8 cellular contexts compared by ENCODE assay signal in genomic region chr20:33490934-33491656, GRCh38. TPM values are rescaled to one million over a fixed set of nuclear protein-coding genes. Genes with fewer than 3 reads are reported as not detected.
DNase-seq lines count a peak whose midpoint lies in the region; ATAC-seq and TF ChIP-seq lines count a peak whose summit lies in the region.

No MANE protein-coding gene starts in this region.

- H3K79me2 ChIP-seq in SU-DHL-6 (ENCODE audit: insufficient read depth, low read length) (no peaks in the 10 kb centered on the region; the same call in 1 of the 2 replicates), smooth muscle cell (ENCODE audit: low read depth) (peaks cover 57% of the 10 kb centered on the region)

- H3K27me3 ChIP-seq in SU-DHL-6 (ENCODE audit: low read length): no peaks in the 10 kb centered on the region
- no peaks in the 10 kb centered on the region for H3K27me3 ChIP-seq in smooth muscle cell (ENCODE audit: low read depth)

- TF ChIP-seq CTCF in SU-DHL-6 (IDR thresholded peaks at IDR 0.05; ENCODE audit: insufficient read depth, low read length, poor library complexity, severe bottlenecking) (no peak), glutamatergic neuron (IDR thresholded peaks at IDR 0.05; ENCODE audit: partially characterized antibody, unreplicated experiment) (no peak), smooth muscle cell (IDR thresholded peaks at IDR 0.05; ENCODE audit: borderline replicate concordance, insufficient read depth, poor library complexity, severe bottlenecking) (no peak)

- H3K27me3 Mint-ChIP-seq in glutamatergic neuron (ENCODE audit: unreplicated experiment): no peaks in the 10 kb centered on the region

- H3K4me3 ChIP-seq in SU-DHL-6 (ENCODE audit: insufficient read depth, low read length, poor library complexity, severe bottlenecking) (peak overlapping the region; percentile 58), smooth muscle cell (peak overlapping the region; percentile 97)

- WGBS in smooth muscle cell (ENCODE audit: low lambda C conversion rate): 79% methylated on average over 8 of the region's 8 CpGs

- peak overlapping the region; percentile 82 for H3K4me2 ChIP-seq in SU-DHL-6 (ENCODE audit: low read depth, low read length, poor library complexity, severe bottlenecking)
- peak overlapping the region; percentile 90 for H3K4me2 ChIP-seq in smooth muscle cell

- DNase-seq in DMS53 (lab: John Stamatoyannopoulos, UW): peak; percentile 31
- no peak for DNase-seq in DMS53 treated with DMSO at 0.1 percent for 48 hours (lab: John Stamatoyannopoulos, UW; ENCODE audit: unreplicated experiment)
- no peak for DNase-seq in glutamatergic neuron
- DNase-seq in smooth muscle cell (lab: John Stamatoyannopoulos, UW; ENCODE audit: unreplicated experiment): no peak
- no peak for DNase-seq in ACHN

- no peak overlapping the region for H3K27ac ChIP-seq in SU-DHL-6 (ENCODE audit: low read depth, low read length)
- H3K27ac ChIP-seq in smooth muscle cell (ENCODE audit: low read depth): no peak overlapping the region

- in situ Hi-C loops in ACHN (cut with HindIII; ENCODE audit: low pct_ligation_motif_present, low pct_unique_long_range_greater_than_20kb, low sequenced_read_pairs): no loop called here

- H3K36me3 ChIP-seq in SU-DHL-6 (ENCODE audit: low read length) (no peaks in the 10 kb centered on the region), smooth muscle cell (ENCODE audit: low read depth) (no peaks in the 10 kb centered on the region)

- no peaks in the 10 kb centered on the region for H4K20me1 ChIP-seq in SU-DHL-6 (ENCODE audit: low read depth, low read length)
- H4K20me1 ChIP-seq in smooth muscle cell (ENCODE audit: low read depth): peaks cover 47% of the 10 kb centered on the region

- ATAC-seq in HG02840 (IDR thresholded peaks at IDR 0.05; ENCODE audit: low FRiP score, unreplicated experiment): no peak
- ATAC-seq in HG03045 (IDR thresholded peaks at IDR 0.05; ENCODE audit: unreplicated experiment): no peak

- 0 out of 2 replicates have a peak, but pooled peaks cover 3% of the 10 kb centered on the region for H3F3A ChIP-seq in SU-DHL-6 (ENCODE audit: insufficient read depth)
- H3F3A ChIP-seq in smooth muscle cell (ENCODE audit: low read depth): peaks cover 4% of the 10 kb centered on the region

- H3K4me1 Mint-ChIP-seq in glutamatergic neuron (ENCODE audit: low read depth, unreplicated experiment): peaks cover 8% of the 10 kb centered on the region

- H2AFZ ChIP-seq in SU-DHL-6 (ENCODE audit: low read depth, low read length, severe bottlenecking): peak overlapping the region; percentile 95
- H2AFZ ChIP-seq in smooth muscle cell (ENCODE audit: low read depth): peak overlapping the region; percentile 96

- H3K9ac ChIP-seq in SU-DHL-6 (ENCODE audit: low read length): peak overlapping the region; percentile 68
- peak overlapping the region; percentile 88 for H3K9ac ChIP-seq in smooth muscle cell (ENCODE audit: low read depth)

- no peaks in the 10 kb centered on the region for H3K9me2 ChIP-seq in SU-DHL-6 (replicated peaks; ENCODE audit: insufficient read depth, low read length)

- H3K9me3 ChIP-seq in SU-DHL-6 (ENCODE audit: insufficient read depth, low read length) (no peaks in the 10 kb centered on the region), smooth muscle cell (replicated peaks; ENCODE audit: low read depth) (no peaks in the 10 kb centered on the region)

- peak overlapping the region; percentile 46 for H3K27ac Mint-ChIP-seq in glutamatergic neuron (ENCODE audit: unreplicated experiment)

- peaks cover 15% of the 10 kb centered on the region for H3K4me1 ChIP-seq in smooth muscle cell (ENCODE audit: low read depth)

- peak overlapping the region; percentile 94 for H3K4me3 Mint-ChIP-seq in glutamatergic neuron (ENCODE audit: unreplicated experiment)

- H3K9me3 Mint-ChIP-seq in glutamatergic neuron (ENCODE audit: unreplicated experiment): peaks cover 3% of the 10 kb centered on the region

- no peaks in the 10 kb centered on the region for H3K36me3 Mint-ChIP-seq in glutamatergic neuron (ENCODE audit: unreplicated experiment)

RNA-seq across cellular contexts. Expression of gene CBFA2T2, which starts 1.2 kb away (rescaled TPM):
- total RNA-seq in glutamatergic neuron (ENCODE audit: unreplicated experiment): 84.1 TPM
- total RNA-seq in smooth muscle cell: 40.3 and 41.6 TPM in 2 replicates
- 18.2 and 25.1 TPM in 2 replicates for polyA plus RNA-seq in smooth muscle cell

RNA-seq across cellular contexts. Expression of gene SNTA1, which starts 47.5 kb away (rescaled TPM):
- 4.5 TPM for total RNA-seq in glutamatergic neuron (ENCODE audit: unreplicated experiment)
- 39.2 and 49.5 TPM in 2 replicates for total RNA-seq in smooth muscle cell
- 51.8 and 58.2 TPM in 2 replicates for polyA plus RNA-seq in smooth muscle cell
